In the genomic region with DNA sequence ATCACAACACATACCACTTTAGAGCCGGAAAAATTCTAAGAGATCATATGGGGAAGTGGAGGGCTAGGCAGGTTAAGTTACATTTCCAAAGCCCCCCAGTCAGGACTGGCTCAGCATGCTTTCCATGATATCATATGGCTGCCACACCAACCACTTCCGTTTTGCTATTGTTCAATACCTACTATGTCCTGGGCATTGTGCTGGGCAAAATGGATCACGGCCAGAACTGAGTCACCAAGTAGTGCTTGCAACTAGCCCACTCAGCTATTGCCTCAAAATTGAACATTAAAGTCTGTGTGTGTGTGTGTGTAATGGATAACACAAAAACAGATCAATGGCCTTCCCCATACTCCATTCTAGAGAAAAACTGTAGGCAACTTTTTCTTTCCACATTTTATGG, we compare ENCODE assay signal across 17 cellular contexts. TPM values are rescaled to one million over a fixed set of nuclear protein-coding genes. Genes with fewer than 3 reads are reported as not detected.
"Had no signal": no experiment of that assay in that cellular context is flagged by ENCODE, and none has a peak within 500 bp of the region (broad histone marks: within the 10 kb centered on the region; RNA-seq: fewer than 3 reads in every experiment).

No MANE protein-coding gene starts in this region.

- H3K27ac Mint-ChIP-seq: activated naive CD4-positive, alpha-beta T cell treated with anti-CD3 and anti-CD28 coated beads, Interleukin-2, amount 50 U/mL, for 24 hours; brain; nephron progenitor cell; type B pancreatic cell had no signal

- H3K36me3 ChIP-seq: esophagus squamous epithelium, gastroesophageal sphincter, suprapubic skin had no signal

- ATAC-seq: gastroesophageal sphincter; stimulated activated naive CD8-positive, alpha-beta T cell treated with anti-CD3 and anti-CD28 coated beads, Interleukin-15, Interleukin-2, amounts not matched to agents 100 U/mL and 50 U/mL, for 24 hours had no signal

- H3K27me3 ChIP-seq: esophagus squamous epithelium, hepatocyte had no signal

- H3K27ac ChIP-seq: esophagus squamous epithelium, gastroesophageal sphincter, hepatocyte, suprapubic skin had no signal

- H3K4me1 Mint-ChIP-seq: activated naive CD4-positive, alpha-beta T cell treated with anti-CD3 and anti-CD28 coated beads, Interleukin-2, amount 50 U/mL, for 24 hours; brain; nephron progenitor cell had no signal

- H3K4me1 ChIP-seq: esophagus squamous epithelium, gastroesophageal sphincter, suprapubic skin had no signal

- H3K4me3 Mint-ChIP-seq: activated naive CD4-positive, alpha-beta T cell treated with anti-CD3 and anti-CD28 coated beads, Interleukin-2, amount 50 U/mL, for 24 hours; brain; nephron progenitor cell; type B pancreatic cell had no signal

- H3K36me3 Mint-ChIP-seq: activated naive CD4-positive, alpha-beta T cell treated with anti-CD3 and anti-CD28 coated beads, Interleukin-2, amount 50 U/mL, for 24 hours; brain; type B pancreatic cell had no signal

- H3K9me3 ChIP-seq: esophagus squamous epithelium, gastroesophageal sphincter, suprapubic skin had no signal

- H3K4me3 ChIP-seq: esophagus squamous epithelium, gastroesophageal sphincter, hepatocyte, suprapubic skin had no signal

- DNase-seq: activated CD4-positive, alpha-beta T cell treated with anti-CD3 and anti-CD28 coated beads, Interleukin-2, amount 50 U/mL, for 1 hour; activated CD4-positive, CD25-positive, alpha-beta regulatory T cell; activated effector memory CD4-positive, alpha-beta T cell treated with Interleukin-2 at 50 U/mL for 16 hours; cerebellar nuclear complex; esophagus squamous epithelium; nephron progenitor cell; stimulated activated CD4-positive, alpha-beta T cell treated with anti-CD3 and anti-CD28 coated beads, Interleukin-2, amount 100 ng/mL, for 48 hours; stimulated activated naive CD8-positive, alpha-beta T cell treated with anti-CD3 and anti-CD28 coated beads, Interleukin-15, Interleukin-2, amounts not matched to agents 100 U/mL and 50 U/mL, for 24 hours had no signal

- H3K9me3 Mint-ChIP-seq: activated naive CD4-positive, alpha-beta T cell treated with anti-CD3 and anti-CD28 coated beads, Interleukin-2, amount 50 U/mL, for 24 hours; nephron progenitor cell; type B pancreatic cell had no signal

RNA-seq across cellular contexts. Expression of a gene that starts 22.7 kb away (rescaled TPM):
- total RNA-seq: kidney epithelial cell; liver; T-helper 1 cell treated with Interleukin-12 subunit alpha and Interleukin-12 subunit beta and Interleukin-4 antibody, amounts not matched to agents 30 ng/mL and 1 ng/mL, for 36 hours had no signal
